ENCODE assay signal across 15 cellular contexts in the genomic region with DNA sequence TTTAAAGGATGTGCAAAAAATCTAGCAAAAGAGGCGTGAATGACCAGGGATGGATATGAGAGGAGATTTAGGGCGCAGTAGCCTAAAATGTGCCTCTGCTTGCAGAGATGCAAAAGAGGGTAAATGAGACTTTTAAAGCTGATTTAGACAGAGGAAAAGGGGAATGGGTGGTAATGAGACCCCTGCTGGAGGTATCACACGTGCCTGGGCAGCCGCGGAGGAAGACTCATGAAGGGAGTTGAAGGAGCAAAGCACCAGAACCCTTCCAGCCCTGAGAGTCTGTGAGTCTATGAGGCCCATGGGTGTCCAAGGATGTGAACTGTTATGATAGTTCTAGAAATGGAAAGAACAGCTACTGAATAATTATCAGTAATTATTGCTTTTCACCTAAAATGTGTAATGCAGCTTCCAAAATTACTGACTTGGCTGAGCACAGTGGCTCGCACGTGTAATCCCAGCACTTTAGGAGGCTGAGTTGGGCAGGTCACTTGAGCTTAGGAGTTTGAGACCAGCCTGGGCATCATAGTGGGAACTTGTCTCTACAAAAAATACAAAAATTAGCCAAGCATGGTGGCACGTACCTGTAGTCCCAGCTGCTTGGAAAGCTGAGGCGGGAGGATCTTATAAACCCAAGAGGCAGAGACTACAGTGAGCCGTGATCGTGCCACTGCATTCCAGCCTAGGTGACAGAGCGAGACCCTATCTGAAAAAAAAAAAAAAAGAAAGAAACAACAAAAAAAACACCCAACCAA. TPM values are rescaled to one million over a fixed set of nuclear protein-coding genes. Genes with fewer than 3 reads are reported as not detected.
DNase-seq lines count a peak whose midpoint lies in the region; ATAC-seq and TF ChIP-seq lines count a peak whose summit lies in the region.
"Had no signal": no experiment of that assay in that cellular context is flagged by ENCODE, and none has a peak within 500 bp of the region (broad histone marks: within the 10 kb centered on the region; RNA-seq: fewer than 3 reads in every experiment).

No MANE protein-coding gene starts in this region.

- no peak overlapping the region for H4K91ac ChIP-seq in mesenchymal stem cell (ENCODE audit: low read length)

- POLR2A ChIA-PET in WTC11 (lab: Charles Lee) = interaction anchor here (0.7 kb wide), 1 partner anchor 532 kb away, joined by 3 read pairs; no protein-coding TSS in a partner anchor

- H3K4me3 Mint-ChIP-seq in WTC11 = no peak overlapping the region
- H3K4me3 Mint-ChIP-seq: CD4-positive, alpha-beta T cell had no signal

- no peak overlapping the region for H2AFZ ChIP-seq in mesenchymal stem cell (ENCODE audit: low read depth, low read length)

- TF ChIP-seq CTCF in WTC11 (IDR thresholded peaks at IDR 0.05) = no peak
- no peak for TF ChIP-seq CTCF in right atrium auricular region (IDR thresholded peaks at IDR 0.05)

- H3K4me1 ChIP-seq in right atrium auricular region = no peaks in the 10 kb centered on the region
- H3K4me1 ChIP-seq in mesenchymal stem cell (ENCODE audit: control insufficient read depth, insufficient read depth, low read depth, low read length) = peaks cover 13% of the 10 kb centered on the region

- no peak overlapping the region for H3K18ac ChIP-seq in mesenchymal stem cell (ENCODE audit: low read depth in 1 of 2, low read length in 2 of 2)

- H3K14ac ChIP-seq in mesenchymal stem cell (ENCODE audit: low read length in 2 of 2) = no peak overlapping the region

- no peak overlapping the region for H3K23ac ChIP-seq in mesenchymal stem cell (ENCODE audit: low read length in 2 of 2)

- H3K4me2 ChIP-seq in mesenchymal stem cell (ENCODE audit: low read length, poor library complexity, severe bottlenecking) = no peak overlapping the region

- DNase-seq in H7 = peak; percentile 58
- peak; percentile 28 for DNase-seq in WTC11 (ENCODE audit: low spot score)
- peak; percentile 52 for DNase-seq in iPS-NIHi7 (ENCODE audit: extremely low spot score)
- peak; percentile 45 for DNase-seq in posterior vena cava (ENCODE audit: low spot score)
- no peak for DNase-seq in right atrium auricular region (ENCODE audit: low spot score)
- DNase-seq in mesenchymal stem cell = no peak
- no peak for DNase-seq in cortex of kidney (lab: John Stamatoyannopoulos, UW)
- DNase-seq: ACHN; CD4-positive, alpha-beta T cell; DMS79; GOT3 had no signal

- no peak overlapping the region for H3K4me3 ChIP-seq in H7 (ENCODE audit: insufficient read depth, low read depth, low read length)
- no peak overlapping the region for H3K4me3 ChIP-seq in right atrium auricular region
- no peak overlapping the region for H3K4me3 ChIP-seq in mesenchymal stem cell (ENCODE audit: insufficient read depth in 1 of 2, low read depth in 1 of 2, low read length in 2 of 2)
- H3K4me3 ChIP-seq: BLaER1 treated with 17β-estradiol and CSF1 and Interleukin-3, amounts not matched to agents 10 nM and 100 nM; GM12878 had no signal

- ATAC-seq in WTC11 (peak; percentile 78), HG03280 (IDR thresholded peaks at IDR 0.05; ENCODE audit: unreplicated experiment) (no peak)
- ATAC-seq: GM12878, HCT116 had no signal

- peaks cover under 1% of the 10 kb centered on the region; the same call in 1 of the 2 replicates for H3K36me3 Mint-ChIP-seq in WTC11

- H3K36me3 ChIP-seq in H7 (replicated peaks; ENCODE audit: control insufficient read depth, insufficient read depth, low read length) (no peaks in the 10 kb centered on the region; the same call in 1 of the 2 replicates), right atrium auricular region (peaks cover 6% of the 10 kb centered on the region), mesenchymal stem cell (ENCODE audit: control insufficient read depth in 1 of 2, insufficient read depth in 2 of 2, low read depth in 1 of 2, low read length in 2 of 2) (peaks cover 0 to 3% of the 10 kb centered on the region in 2 experiments)

- no peaks in the 10 kb centered on the region for H3K9me3 Mint-ChIP-seq in WTC11
- H3K9me3 Mint-ChIP-seq: CD4-positive, alpha-beta T cell had no signal

- peaks cover 14% of the 10 kb centered on the region for H3K4me1 Mint-ChIP-seq in WTC11

- CTCF ChIA-PET in WTC11 (lab: Charles Lee) = interaction anchor here (0.7 to 2.8 kb wide), 4 partner anchors 84 to 291 kb away, joined by 3 to 14 read pairs (median 4); no protein-coding TSS in a partner anchor

- no peak overlapping the region for H2AK5ac ChIP-seq in mesenchymal stem cell (ENCODE audit: low read length, severe bottlenecking)

- no peak overlapping the region for H4K8ac ChIP-seq in mesenchymal stem cell (ENCODE audit: low read length)

- H3K9me3 ChIP-seq in right atrium auricular region (no peaks in the 10 kb centered on the region), mesenchymal stem cell (ENCODE audit: control insufficient read depth, low read length) (no peaks in the 10 kb centered on the region)
- H3K9me3 ChIP-seq: BLaER1 treated with 17β-estradiol and CSF1 and Interleukin-3, amounts not matched to agents 10 nM and 100 nM had no signal

- H2BK5ac ChIP-seq in mesenchymal stem cell (ENCODE audit: low read depth, low read length, poor library complexity, severe bottlenecking) = no peak overlapping the region

- H3K4ac ChIP-seq in mesenchymal stem cell (ENCODE audit: low read depth in 1 of 2, low read length in 2 of 2) = no peak overlapping the region

- H3K27me3 Mint-ChIP-seq in WTC11 (ENCODE audit: low read depth) = no peaks in the 10 kb centered on the region
- H3K27me3 Mint-ChIP-seq: CD4-positive, alpha-beta T cell had no signal

- H2BK12ac ChIP-seq in mesenchymal stem cell (ENCODE audit: low read length in 2 of 2) = no peak overlapping the region

- intact Hi-C loops in posterior vena cava (cut with DNase I) = no loop called here

- H2BK120ac ChIP-seq in mesenchymal stem cell (ENCODE audit: low read depth, low read length) = no peak overlapping the region

- H3K27ac ChIP-seq in right atrium auricular region (no peak overlapping the region), mesenchymal stem cell (ENCODE audit: low read length, poor library complexity, severe bottlenecking) (no peak overlapping the region)
- H3K27ac ChIP-seq: BLaER1 treated with 17β-estradiol and CSF1 and Interleukin-3, amounts not matched to agents 10 nM and 100 nM had no signal

- H3K9ac ChIP-seq in mesenchymal stem cell (ENCODE audit: low read length) = no peak overlapping the region
- H3K9ac ChIP-seq: BLaER1 treated with 17β-estradiol and CSF1 and Interleukin-3, amounts not matched to agents 10 nM and 100 nM had no signal

- H3K27ac Mint-ChIP-seq in WTC11 = no peak overlapping the region; the same call in 1 of the 2 replicates
- H3K27ac Mint-ChIP-seq: CD4-positive, alpha-beta T cell had no signal

- H3K27me3 ChIP-seq in H7 (ENCODE audit: control insufficient read depth, insufficient read depth, low read length) (no peaks in the 10 kb centered on the region), right atrium auricular region (no peaks in the 10 kb centered on the region), mesenchymal stem cell (ENCODE audit: control insufficient read depth in 1 of 2, insufficient read depth in 1 of 2, low read length in 2 of 2) (no peaks in the 10 kb centered on the region)
- H3K27me3 ChIP-seq: BLaER1 treated with 17β-estradiol and CSF1 and Interleukin-3, amounts not matched to agents 10 nM and 100 nM had no signal

- H3K79me1 ChIP-seq in mesenchymal stem cell (replicated peaks; ENCODE audit: low read length, poor library complexity, severe bottlenecking) = no peaks in the 10 kb centered on the region

- 80% methylated on average over 9 of the region's 12 CpGs for WGBS in mesenchymal stem cell

- H2BK15ac ChIP-seq in mesenchymal stem cell (ENCODE audit: low read depth, poor library complexity, severe bottlenecking) = no peak overlapping the region

TF ChIP-seq in WTC11, 78 proteins besides CTCF, POLR2A, EP300 and RAD21:
- TF ChIP-seq KAT7 (CRISPR knock-in tag; IDR thresholded peaks at IDR 0.05; ENCODE audit: borderline replicate concordance) = no peak
- TF ChIP-seq NFATC4 (CRISPR knock-in tag; IDR thresholded peaks at IDR 0.05) = no peak

RNA-seq across cellular contexts. Expression of a gene that starts 38.2 kb away (rescaled TPM):
- 10.2 and 12.0 TPM in 2 replicates for total RNA-seq in H7 (2014; rRNA removed; shearing (Covaris generic))
- total RNA-seq in WTC11 (2021) = 15.1 to 19.2 TPM (median 16.9 TPM) in 3 replicates
- total RNA-seq in posterior vena cava = 10 to 100 TPM in 1 of 2 donors, 1 to 10 TPM in 1; 7.8 to 11.2 TPM
- total RNA-seq in right atrium auricular region = 10 to 100 TPM in 1 of 2 donors, 1 to 10 TPM in 1; 9.3 to 10.3 TPM
- polyA plus RNA-seq in mesenchymal stem cell (2013, experiment 1 of 2) = 4.8 TPM
- polyA plus RNA-seq in mesenchymal stem cell (2013, experiment 2 of 2) = 4.5 TPM

Comparison
In these comparisons a context has a peak if more than half of its experiments do, and no peak if none do; other contexts are left out.
1. DNase-seq: peak in H7 (single experiment), WTC11 (single experiment), iPS-NIHi7 (single experiment) and posterior vena cava (single experiment); none in right atrium auricular region (single experiment), mesenchymal stem cell (single experiment) and cortex of kidney (single experiment).